Comparison of ENCODE assay signal across 2 cellular contexts in genomic region chr10:33174674-33175073, GRCh38.
TF ChIP-seq lines count a peak whose summit lies in the region.

No MANE protein-coding gene starts in this region.

TF ChIP-seq in IMR-90, 13 proteins besides CTCF, POLR2A, EP300 and RAD21:
- TF ChIP-seq CEBPB (IDR thresholded peaks at IDR 0.05; ENCODE audit: low read depth, low read length) = no peak
- TF ChIP-seq FOS (IDR thresholded peaks at IDR 0.05; ENCODE audit: low read depth, low read length) = no peak
- no peak for TF ChIP-seq MAZ (IDR thresholded peaks at IDR 0.05; ENCODE audit: borderline replicate concordance, low read depth, low read length)
- no peak for TF ChIP-seq RFX5 (IDR thresholded peaks at IDR 0.05; ENCODE audit: low read depth, low read length)
- TF ChIP-seq MAFK (IDR thresholded peaks at IDR 0.05; ENCODE audit: low read depth, low read length) = no peak
- TF ChIP-seq CHD1 (IDR thresholded peaks at IDR 0.05; ENCODE audit: low read depth, low read length) = no peak
- no peak for TF ChIP-seq NFE2L2 (IDR thresholded peaks at IDR 0.05; ENCODE audit: low read depth, low read length)
- no peak for TF ChIP-seq SMC3 (IDR thresholded peaks at IDR 0.05; ENCODE audit: low read depth, low read length)
- no peak for TF ChIP-seq RCOR1 (IDR thresholded peaks at IDR 0.05; ENCODE audit: insufficient replicate concordance, low read length)
- TF ChIP-seq MXI1 (IDR thresholded peaks at IDR 0.05; ENCODE audit: borderline replicate concordance, low read depth, low read length) = no peak
- no peak for TF ChIP-seq ELK1 (IDR thresholded peaks at IDR 0.05; ENCODE audit: borderline replicate concordance, low read depth, low read length)
- no peak for TF ChIP-seq BHLHE40 (IDR thresholded peaks at IDR 0.05; ENCODE audit: low read depth, low read length)
- TF ChIP-seq, protein P1, sequence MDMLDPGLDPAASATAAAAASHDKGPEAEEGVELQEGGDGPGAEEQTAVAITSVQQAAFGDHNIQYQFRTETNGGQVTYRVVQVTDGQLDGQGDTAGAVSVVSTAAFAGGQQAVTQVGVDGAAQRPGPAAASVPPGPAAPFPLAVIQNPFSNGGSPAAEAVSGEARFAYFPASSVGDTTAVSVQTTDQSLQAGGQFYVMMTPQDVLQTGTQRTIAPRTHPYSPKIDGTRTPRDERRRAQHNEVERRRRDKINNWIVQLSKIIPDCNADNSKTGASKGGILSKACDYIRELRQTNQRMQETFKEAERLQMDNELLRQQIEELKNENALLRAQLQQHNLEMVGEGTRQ (IDR thresholded peaks at IDR 0.05; ENCODE audit: low read depth, low read length) = no peak

TF ChIP-seq in SK-N-SH, 30 proteins besides CTCF, POLR2A, EP300 and RAD21:
- no peak for TF ChIP-seq FOXM1 (IDR thresholded peaks at IDR 0.05; ENCODE audit: low read depth)
- no peak for TF ChIP-seq TAF1 (IDR thresholded peaks at IDR 0.05; ENCODE audit: borderline replicate concordance, low read depth, low read length)
- no peak for TF ChIP-seq GABPA (IDR thresholded peaks at IDR 0.05; ENCODE audit: low read depth)
- TF ChIP-seq, protein P2, sequence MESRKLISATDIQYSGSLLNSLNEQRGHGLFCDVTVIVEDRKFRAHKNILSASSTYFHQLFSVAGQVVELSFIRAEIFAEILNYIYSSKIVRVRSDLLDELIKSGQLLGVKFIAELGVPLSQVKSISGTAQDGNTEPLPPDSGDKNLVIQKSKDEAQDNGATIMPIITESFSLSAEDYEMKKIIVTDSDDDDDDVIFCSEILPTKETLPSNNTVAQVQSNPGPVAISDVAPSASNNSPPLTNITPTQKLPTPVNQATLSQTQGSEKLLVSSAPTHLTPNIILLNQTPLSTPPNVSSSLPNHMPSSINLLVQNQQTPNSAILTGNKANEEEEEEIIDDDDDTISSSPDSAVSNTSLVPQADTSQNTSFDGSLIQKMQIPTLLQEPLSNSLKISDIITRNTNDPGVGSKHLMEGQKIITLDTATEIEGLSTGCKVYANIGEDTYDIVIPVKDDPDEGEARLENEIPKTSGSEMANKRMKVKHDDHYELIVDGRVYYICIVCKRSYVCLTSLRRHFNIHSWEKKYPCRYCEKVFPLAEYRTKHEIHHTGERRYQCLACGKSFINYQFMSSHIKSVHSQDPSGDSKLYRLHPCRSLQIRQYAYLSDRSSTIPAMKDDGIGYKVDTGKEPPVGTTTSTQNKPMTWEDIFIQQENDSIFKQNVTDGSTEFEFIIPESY (IDR thresholded peaks at IDR 0.05; ENCODE audit: borderline replicate concordance, low read depth) = no peak
- no peak for TF ChIP-seq NRF1 (IDR thresholded peaks at IDR 0.05; ENCODE audit: low read depth, low read length)
- TF ChIP-seq, protein P1 (IDR thresholded peaks at IDR 0.05; ENCODE audit: borderline replicate concordance, low read depth, low read length) = no peak
- TF ChIP-seq, protein P3, sequence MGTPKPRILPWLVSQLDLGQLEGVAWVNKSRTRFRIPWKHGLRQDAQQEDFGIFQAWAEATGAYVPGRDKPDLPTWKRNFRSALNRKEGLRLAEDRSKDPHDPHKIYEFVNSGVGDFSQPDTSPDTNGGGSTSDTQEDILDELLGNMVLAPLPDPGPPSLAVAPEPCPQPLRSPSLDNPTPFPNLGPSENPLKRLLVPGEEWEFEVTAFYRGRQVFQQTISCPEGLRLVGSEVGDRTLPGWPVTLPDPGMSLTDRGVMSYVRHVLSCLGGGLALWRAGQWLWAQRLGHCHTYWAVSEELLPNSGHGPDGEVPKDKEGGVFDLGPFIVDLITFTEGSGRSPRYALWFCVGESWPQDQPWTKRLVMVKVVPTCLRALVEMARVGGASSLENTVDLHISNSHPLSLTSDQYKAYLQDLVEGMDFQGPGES (IDR thresholded peaks at IDR 0.05; ENCODE audit: low read depth, low read length) = no peak
- TF ChIP-seq TCF12 (IDR thresholded peaks at IDR 0.05) = peak; percentile 25; the same call in 1 of the 2 replicates
- TF ChIP-seq RCOR1 (IDR thresholded peaks at IDR 0.05; ENCODE audit: low read length) = no peak
- no peak for TF ChIP-seq MAX (IDR thresholded peaks at IDR 0.05; ENCODE audit: low read depth)
- TF ChIP-seq FOXJ3 (CRISPR knock-in tag; IDR thresholded peaks at IDR 0.05) = no peak
- TF ChIP-seq USF1 (IDR thresholded peaks at IDR 0.05; ENCODE audit: borderline replicate concordance, low read depth) = no peak
- no peak for TF ChIP-seq RXRA (IDR thresholded peaks at IDR 0.05; ENCODE audit: borderline replicate concordance, low read depth)
- TF ChIP-seq GATA2 (CRISPR knock-in tag; IDR thresholded peaks at IDR 0.05) = no peak
- peak; percentile 16; the same call in 1 of the 2 replicates for TF ChIP-seq PBX3 (IDR thresholded peaks at IDR 0.05)
- peak; percentile 45; the same call in 1 of the 2 replicates for TF ChIP-seq FOSL2 (IDR thresholded peaks at IDR 0.05; ENCODE audit: borderline replicate concordance, low read depth)
- no peak for TF ChIP-seq REST (IDR thresholded peaks at IDR 0.05; ENCODE audit: low read depth, low read length)
- TF ChIP-seq YY1 (IDR thresholded peaks at IDR 0.05; ENCODE audit: low read depth) = no peak
- no peak for TF ChIP-seq CHD2 (IDR thresholded peaks at IDR 0.05; ENCODE audit: low read length, partially characterized antibody)
- TF ChIP-seq RFX5 (IDR thresholded peaks at IDR 0.05; ENCODE audit: low read length) = no peak
- TF ChIP-seq NFIC (IDR thresholded peaks at IDR 0.05; ENCODE audit: borderline replicate concordance) = 0 out of 2 replicates have a peak, but pooled peaks have one; percentile 3
- TF ChIP-seq TEAD4 (IDR thresholded peaks at IDR 0.05; ENCODE audit: borderline replicate concordance, insufficient read depth) = no peak
- TF ChIP-seq POLR2AphosphoS5 (IDR thresholded peaks at IDR 0.05; ENCODE audit: low read depth, low read length) = 0 out of 2 replicates have a peak, but pooled peaks have one; percentile 17
- peak; percentile 41; the same call in 1 of the 2 replicates for TF ChIP-seq JUND (IDR thresholded peaks at IDR 0.05)
